ENCODE assay signal across 33 cellular contexts in the genomic region with DNA sequence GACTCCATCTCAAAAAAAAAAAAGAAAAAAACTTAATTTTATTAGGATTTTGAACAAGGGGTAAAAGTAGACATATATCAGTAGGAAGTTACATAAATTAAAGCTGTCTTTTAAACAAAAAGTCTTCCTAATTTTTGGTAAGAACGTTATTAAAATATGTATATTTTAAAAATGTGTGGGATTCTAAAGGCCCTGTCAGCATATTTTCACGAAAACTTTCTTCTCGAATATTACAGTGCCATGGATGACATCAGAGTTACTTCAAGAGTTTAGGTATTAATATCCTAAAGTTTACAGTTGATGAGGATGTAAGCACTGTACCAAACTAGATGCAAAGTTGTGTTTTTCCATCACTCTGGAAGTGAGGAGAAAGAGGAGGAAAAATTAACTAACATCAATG.
"Had no signal": no experiment of that assay in that cellular context is flagged by ENCODE, and none has a peak within 500 bp of the region (broad histone marks: within the 10 kb centered on the region; RNA-seq: fewer than 3 reads in every experiment).

No MANE protein-coding gene starts in this region.

- H3K9me3 ChIP-seq: adrenal gland, ascending aorta, body of pancreas, breast epithelium had no signal

- FAIRE-seq: astrocyte, bronchial epithelial cell had no signal

- H3K27ac ChIP-seq: adrenal gland, ascending aorta, body of pancreas, brain microvascular endothelial cell, breast epithelium, cardiac muscle cell had no signal

- H3K4me3 ChIP-seq: adrenal gland, ascending aorta, body of pancreas, breast epithelium, cardiac muscle cell had no signal

- H3K27me3 ChIP-seq: adrenal gland, ascending aorta, body of pancreas, brain microvascular endothelial cell, breast epithelium, cardiac muscle cell had no signal

- H3K4me1 ChIP-seq: adrenal gland, ascending aorta, body of pancreas, breast epithelium had no signal

- H3K36me3 ChIP-seq: adrenal gland, ascending aorta, brain microvascular endothelial cell, breast epithelium, cardiac muscle cell had no signal

- DNase-seq: activated effector memory CD4-positive, alpha-beta T cell treated with anti-CD3 and anti-CD28 coated beads, Interleukin-2, amount 50 U/mL, for 16 hours; activated effector memory CD4-positive, alpha-beta T cell treated with Interleukin-2 at 50 U/mL for 16 hours; activated gamma-delta T cell; activated gamma-delta T cell treated with Interleukin-2 at 50 U/mL for 16 hours; activated naive CD4-positive, alpha-beta T cell; activated naive CD4-positive, alpha-beta T cell treated with anti-CD3 and anti-CD28 coated beads for 36 hours; activated naive CD4-positive, alpha-beta T cell treated with anti-CD3 and anti-CD28 coated beads, Interleukin-2, amount 10 ng/mL, durations not matched to agents 7 days and 5 days; activated naive CD4-positive, alpha-beta T cell treated with anti-CD3 and anti-CD28 coated beads, Interleukin-2, amount 50 U/mL, for 16 hours; activated naive CD4-positive, alpha-beta T cell treated with Interleukin-2 at 50 U/mL for 16 hours; activated naive CD8-positive, alpha-beta T cell treated with anti-CD3 and anti-CD28 coated beads for 36 hours; activated naive CD8-positive, alpha-beta T cell treated with anti-CD3 and anti-CD28 coated beads, Interleukin-2, amount 10 ng/mL, durations not matched to agents 7 days and 5 days; activated naive CD8-positive, alpha-beta T cell treated with anti-CD3 and anti-CD28 coated beads, Interleukin-2, amount 50 U/mL, for 24 hours; activated T-cell treated with anti-CD3 and anti-CD28 coated beads, Interleukin-2, amount 50 U/mL, for 24 hours; activated T-cell treated with anti-CD3 and anti-CD28 coated beads, Interleukin-2, amount 50 U/mL, for 4 hours; activated T-cell treated with anti-CD3 and anti-CD28 coated beads, Interleukin-2, amount 50 U/mL, for 48 hours; activated T-cell treated with anti-CD3 and anti-CD28 coated beads, Interleukin-2, amount 50 U/mL, for 72 hours; adrenal gland; amniotic stem cell; amygdala; anterior cingulate cortex; aorta; body of pancreas; brain microvascular endothelial cell; caudate nucleus; central memory CD4-positive, alpha-beta T cell; cerebellar nuclear complex had no signal

- ATAC-seq: activated naive CD4-positive, alpha-beta T cell treated with anti-CD3 and anti-CD28 coated beads, Interleukin-2, amount 50 U/mL, for 72 hours; activated naive CD8-positive, alpha-beta T cell treated with anti-CD3 and anti-CD28 coated beads, Interleukin-2, amount 50 U/mL, for 24 hours; activated T-cell treated with anti-CD3 and anti-CD28 coated beads, Interleukin-2, amount 50 U/mL, for 4 hours; activated T-cell treated with anti-CD3 and anti-CD28 coated beads, Interleukin-2, amount 50 U/mL, for 72 hours; activated T-helper 17 cell treated with anti-CD3 and anti-CD28 coated beads, Interleukin-2, amount 50 U/mL, for 72 hours; body of pancreas had no signal
